In the genomic region with DNA sequence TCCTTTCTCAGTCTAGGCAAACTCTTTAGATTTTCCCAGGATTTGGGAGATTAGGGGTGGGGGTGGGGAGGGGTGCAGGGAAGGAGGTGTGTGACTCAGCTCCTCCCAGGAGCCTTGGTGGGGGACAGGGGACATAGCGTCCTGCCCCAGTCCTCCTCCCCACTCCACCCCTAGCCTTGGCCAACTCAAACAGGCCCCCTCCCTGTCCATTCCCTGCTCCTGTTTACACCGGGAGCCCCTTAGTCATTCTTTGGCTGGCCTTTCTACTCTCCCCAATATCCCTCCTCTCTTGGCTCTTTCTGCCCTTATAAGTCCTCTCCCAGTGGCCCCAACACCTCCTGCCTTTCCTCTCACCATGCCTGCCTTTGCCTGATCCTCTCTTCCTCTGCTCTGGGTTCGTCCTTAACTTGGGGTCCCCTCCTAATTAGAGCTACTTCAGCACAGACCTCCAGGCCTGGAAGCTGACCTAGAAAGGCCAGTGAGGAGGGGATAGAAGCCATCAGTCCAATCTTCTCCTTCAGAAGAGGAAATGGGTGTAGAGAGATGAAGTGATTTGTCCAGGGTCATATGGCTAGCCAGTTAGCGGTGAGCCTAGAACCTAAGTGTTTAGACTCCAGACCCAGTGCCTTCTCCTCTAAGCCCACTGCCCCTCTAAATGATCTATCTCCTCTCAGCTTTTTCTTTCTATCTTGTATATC, we compare ENCODE assay signal across 11 cellular contexts. TPM values are rescaled to one million over a fixed set of nuclear protein-coding genes. Genes with fewer than 3 reads are reported as not detected.
DNase-seq lines count a peak whose midpoint lies in the region; ATAC-seq and TF ChIP-seq lines count a peak whose summit lies in the region.
"Had no signal": no experiment of that assay in that cellular context is flagged by ENCODE, and none has a peak within 500 bp of the region (broad histone marks: within the 10 kb centered on the region; RNA-seq: fewer than 3 reads in every experiment).

No MANE protein-coding gene starts in this region.

- no peaks in the 10 kb centered on the region for H3K36me3 ChIP-seq in CD8-positive, alpha-beta T cell (ENCODE audit: insufficient read depth, low read length)
- no peaks in the 10 kb centered on the region for H3K36me3 ChIP-seq in heart right ventricle

- H3K4me3 Mint-ChIP-seq in CD8-positive, alpha-beta T cell = no peak overlapping the region
- H3K4me3 Mint-ChIP-seq in T-cell = peak overlapping the region in 2 of 3 donors; percentile 7 to 81

- H3K9me3 Mint-ChIP-seq in CD8-positive, alpha-beta T cell = no peaks in the 10 kb centered on the region
- H3K9me3 Mint-ChIP-seq in T-cell = no peaks in the 10 kb centered on the region

- H3K4me1 Mint-ChIP-seq in CD8-positive, alpha-beta T cell (ENCODE audit: low read depth) = peaks cover 38% of the 10 kb centered on the region
- H3K4me1 Mint-ChIP-seq in T-cell = peaks cover 35 to 61% (median 46%) of the 10 kb centered on the region in 3 donors

- no peak for ATAC-seq in CD8-positive, alpha-beta T cell
- no peak for ATAC-seq in T-cell (replicated peaks in 1 of 4)
- ATAC-seq in heart right ventricle = peak in 7 of 8 donors; percentile 17 to 79 (median 58)
- no peak for ATAC-seq in GM21529 (IDR thresholded peaks at IDR 0.05; ENCODE audit: unreplicated experiment)

- CTCF ChIA-PET in CD8-positive, alpha-beta T cell (lab: Charles Lee) = interaction anchor here (1.7 to 14.2 kb wide), 4 partner anchors 10 to 41 kb away, joined by 4 to 325 read pairs (median 80); no protein-coding TSS in a partner anchor
- CTCF ChIA-PET in T-cell (lab: Charles Lee) = interaction anchor here in 1 of 2 donors (0.5 kb wide), 1 partner anchor 1066 kb away, joined by 4 read pairs; no protein-coding TSS in a partner anchor

- POLR2A ChIA-PET in CD8-positive, alpha-beta T cell (lab: Charles Lee) = no interaction called here
- POLR2A ChIA-PET in T-cell (lab: Charles Lee) = no interaction called here

- H3K27ac Mint-ChIP-seq in CD8-positive, alpha-beta T cell = peak overlapping the region; percentile 73
- H3K27ac Mint-ChIP-seq in T-cell = peak overlapping the region; percentile 11 to 87

- 56 to 70% methylated on average over 4 of the region's 4 CpGs for WGBS in heart right ventricle, 2 donors

- TF ChIP-seq CTCF in CD8-positive, alpha-beta T cell (IDR thresholded peaks at IDR 0.05) = no peak
- TF ChIP-seq CTCF in heart right ventricle (IDR thresholded peaks at IDR 0.05) = no peak

- H3K27me3 Mint-ChIP-seq in CD8-positive, alpha-beta T cell (ENCODE audit: low read depth) = no peaks in the 10 kb centered on the region
- peaks cover 0 to 7% of the 10 kb centered on the region in 2 donors for H3K27me3 Mint-ChIP-seq in T-cell

- intact Hi-C loops in CD8-positive, alpha-beta T cell (cut with DNase I, micrococcal nuclease) = no loop called here
- intact Hi-C loops in heart right ventricle (cut with DNase I) = no loop called here

- no peak overlapping the region for H3K4me3 ChIP-seq in CD8-positive, alpha-beta T cell (ENCODE audit: low read depth, low read length)
- H3K4me3 ChIP-seq in heart right ventricle = no peak overlapping the region

- no peaks in the 10 kb centered on the region for H3K27me3 ChIP-seq in CD8-positive, alpha-beta T cell (ENCODE audit: insufficient read depth, low read length)
- H3K27me3 ChIP-seq in heart right ventricle = no peaks in the 10 kb centered on the region

- peaks cover 14% of the 10 kb centered on the region for H3K36me3 Mint-ChIP-seq in CD8-positive, alpha-beta T cell
- H3K36me3 Mint-ChIP-seq in T-cell = no peaks in the 10 kb centered on the region

- H3K9me3 ChIP-seq in CD8-positive, alpha-beta T cell (ENCODE audit: low read length) = no peaks in the 10 kb centered on the region
- H3K9me3 ChIP-seq in heart right ventricle = no peaks in the 10 kb centered on the region

- DNase-seq in CD8-positive, alpha-beta T cell = no peak
- no peak for DNase-seq in T-cell
- DNase-seq in heart right ventricle = peak in 1 of 2 donors; percentile 59
- DNase-seq in pulmonary artery endothelial cell (ENCODE audit: low read depth, low spot score) = peak; percentile 49
- DNase-seq in cerebellum (ENCODE audit: low spot score) = no peak
- DNase-seq in MV-4-11 (lab: John Stamatoyannopoulos, UW) = no peak
- no peak for DNase-seq in germinal center (ENCODE audit: low spot score)
- DNase-seq: activated CD8-positive, alpha-beta memory T cell treated with anti-CD3 and anti-CD28 coated beads, Interleukin-2, amount 50 U/mL, for 4 hours; DND-41; NCI-H1092 had no signal

- no peak overlapping the region for H3K27ac ChIP-seq in CD8-positive, alpha-beta T cell (ENCODE audit: low read depth, low read length)
- peak overlapping the region in 9 of 10 donors; percentile 15 to 98 (median 96) for H3K27ac ChIP-seq in heart right ventricle

- H3K4me1 ChIP-seq in CD8-positive, alpha-beta T cell (ENCODE audit: insufficient read depth, low read length) = peaks cover 33% of the 10 kb centered on the region
- H3K4me1 ChIP-seq in heart right ventricle = peaks cover 13 to 78% (median 55%) of the 10 kb centered on the region in 9 donors

RNA-seq across cellular contexts. Expression of gene ITGA5, which starts 2.3 kb away (rescaled TPM):
- 100 to 1,000 TPM; 115 to 125 TPM for total RNA-seq in CD8-positive, alpha-beta T cell
- total RNA-seq in T-cell (100 to 1,000 TPM in 3 of 5 donors, 10 to 100 TPM in 2; 58.6 to 183 (median 169) TPM), heart right ventricle (10 to 100 TPM; 35.7 to 86.1 (median 48.8) TPM), pulmonary artery endothelial cell (848 and 1,153 TPM in 2 replicates), cerebellum (9.9 TPM)
- 100 to 1,000 TPM in 1 of 2 donors, 10 to 100 TPM in 1; 31.9 to 154 TPM for polyA plus RNA-seq in heart right ventricle

RNA-seq across cellular contexts. Expression of gene ZNF385A, which starts 36.8 kb away (rescaled TPM):
- 1 to 10 TPM; 2.1 TPM for total RNA-seq in CD8-positive, alpha-beta T cell
- total RNA-seq in T-cell (1 to 10 TPM in 4 of 5 donors, under 1 TPM in 1; 0.90 to 2.7 (median 1.2) TPM), heart right ventricle (10 to 100 TPM in 2 of 10 donors, 1 to 10 TPM in 8; 3.8 to 19.1 (median 4.8) TPM), pulmonary artery endothelial cell (0.74 and 0.79 TPM in 2 replicates), cerebellum (1.7 TPM)
- 10 to 100 TPM in 1 of 2 donors, 1 to 10 TPM in 1; 8.1 to 10.5 TPM for polyA plus RNA-seq in heart right ventricle

RNA-seq across cellular contexts. Expression of gene GTSF1, which starts 52.1 kb away (rescaled TPM):
- total RNA-seq in CD8-positive, alpha-beta T cell = 1 to 10 TPM in 1 of 2 experiments, not detected in 1; 1.0 TPM
- total RNA-seq in T-cell (1 to 10 TPM; 2.5 to 7.3 (median 3.7) TPM), heart right ventricle (under 1 TPM in 2 of 10 donors, not detected in 8; 0.38 to 0.65 TPM), pulmonary artery endothelial cell (not detected in 2 replicates), cerebellum (not detected)
- polyA plus RNA-seq in heart right ventricle = under 1 TPM in 1 of 2 donors, not detected in 1; 0.07 TPM

RNA-seq across cellular contexts. Expression of gene GPR84, which starts 57.0 kb away (rescaled TPM):
- not detected for total RNA-seq in CD8-positive, alpha-beta T cell
- total RNA-seq in T-cell (not detected), heart right ventricle (1 to 10 TPM in 1 of 10 donors, under 1 TPM in 3, not detected in 6; 0.15 to 2.9 (median 0.25) TPM), pulmonary artery endothelial cell (not detected in 2 replicates), cerebellum (0.36 TPM)
- under 1 TPM in 1 of 2 donors, not detected in 1; 0.45 TPM for polyA plus RNA-seq in heart right ventricle

Comparison
In these comparisons a context has a peak if more than half of its experiments do, and no peak if none do; other contexts are left out.
1. ATAC-seq: peak in heart right ventricle (7 of 8); none in CD8-positive, alpha-beta T cell (single experiment), T-cell (0 of 4) and GM21529 (single experiment).